ENCODE assay signal across 1 cellular context in genomic region chr10:10007972-10008371, GRCh38.
TF ChIP-seq lines count a peak whose summit lies in the region.

No MANE protein-coding gene starts in this region.

TF ChIP-seq in IMR-90, 13 proteins besides CTCF, POLR2A, EP300 and RAD21 (continued from another document):
- TF ChIP-seq USF2 (IDR thresholded peaks at IDR 0.05; ENCODE audit: low read depth, low read length), result no peak
- no peak for TF ChIP-seq BHLHE40 (IDR thresholded peaks at IDR 0.05; ENCODE audit: low read depth, low read length)
- TF ChIP-seq MAZ (IDR thresholded peaks at IDR 0.05; ENCODE audit: borderline replicate concordance, low read depth, low read length), result no peak
- no peak for TF ChIP-seq RFX5 (IDR thresholded peaks at IDR 0.05; ENCODE audit: low read depth, low read length)
- no peak for TF ChIP-seq CHD1 (IDR thresholded peaks at IDR 0.05; ENCODE audit: low read depth, low read length)
- no peak for TF ChIP-seq FOS (IDR thresholded peaks at IDR 0.05; ENCODE audit: low read depth, low read length)
- TF ChIP-seq NFE2L2 (IDR thresholded peaks at IDR 0.05; ENCODE audit: low read depth, low read length), result no peak
- no peak for TF ChIP-seq MAFK (IDR thresholded peaks at IDR 0.05; ENCODE audit: low read depth, low read length)
TF ChIP-seq in IMR-90: peak in this region for 0.
